11 cellular contexts compared by ENCODE assay signal in the genomic region with DNA sequence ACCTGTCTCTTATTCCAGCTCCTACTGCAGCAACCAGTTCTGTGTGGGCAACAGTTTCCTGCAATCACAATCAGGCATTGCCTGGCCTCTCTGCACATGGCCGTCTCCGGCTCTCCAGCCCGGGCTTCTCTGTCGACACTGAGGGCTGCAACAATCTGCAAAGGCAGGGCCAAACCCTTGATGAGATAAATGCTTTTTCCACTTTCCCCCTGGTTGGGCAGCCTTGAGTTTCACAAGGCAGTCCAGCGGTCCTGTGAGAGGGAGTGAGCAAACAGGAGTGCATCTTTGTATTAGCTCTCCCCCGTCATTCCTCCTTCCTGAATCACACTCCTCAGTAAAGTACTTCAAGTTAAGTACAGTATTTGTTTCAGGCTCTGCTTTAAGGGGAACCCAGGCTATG. TPM values are rescaled to one million over a fixed set of nuclear protein-coding genes. Genes with fewer than 3 reads are reported as not detected.
DNase-seq lines count a peak whose midpoint lies in the region; ATAC-seq, FAIRE-seq and TF ChIP-seq lines count a peak whose summit lies in the region.
"Had no signal": no experiment of that assay in that cellular context is flagged by ENCODE, and none has a peak within 500 bp of the region (broad histone marks: within the 10 kb centered on the region; RNA-seq: fewer than 3 reads in every experiment).

No MANE protein-coding gene starts in this region.

- ATAC-seq in HG03280 (IDR thresholded peaks at IDR 0.05; ENCODE audit: unreplicated experiment) (no peak), GM18861 (IDR thresholded peaks at IDR 0.05; ENCODE audit: unreplicated experiment) (no peak)

- FAIRE-seq in urothelium cell line (lab: Jason Lieb, UNC), result no peak

- H3K4me3 ChIP-seq in right atrium auricular region (no peak overlapping the region), left ventricle myocardium inferior (no peak overlapping the region), kidney epithelial cell (ENCODE audit: low read depth, low read length) (no peak overlapping the region), vagina (no peak overlapping the region)
- H3K4me3 ChIP-seq: BLaER1 had no signal

- intact Hi-C loops in left ventricle myocardium inferior (cut with micrococcal nuclease), result no loop called here
- intact Hi-C loops in vagina (cut with DNase I), result no loop called here

- H3K4me1 ChIP-seq in right atrium auricular region (no peaks in the 10 kb centered on the region), left ventricle myocardium inferior (no peaks in the 10 kb centered on the region), vagina (no peaks in the 10 kb centered on the region)
- H3K4me1 ChIP-seq: BLaER1 had no signal

- no peak for TF ChIP-seq CTCF in right atrium auricular region (IDR thresholded peaks at IDR 0.05)
- TF ChIP-seq CTCF in left ventricle myocardium inferior (IDR thresholded peaks at IDR 0.05; ENCODE audit: borderline replicate concordance), result no peak
- TF ChIP-seq CTCF in kidney epithelial cell (IDR thresholded peaks at IDR 0.05; ENCODE audit: insufficient read depth, low read length, poor library complexity, severe bottlenecking), result no peak
- no peak for TF ChIP-seq CTCF in vagina (IDR thresholded peaks at IDR 0.05)

- H3K27ac ChIP-seq in right atrium auricular region (no peak overlapping the region), left ventricle myocardium inferior (replicated peaks) (no peak overlapping the region), vagina (no peak overlapping the region)
- H3K27ac ChIP-seq: BLaER1 had no signal

- no peaks in the 10 kb centered on the region for H3K27me3 ChIP-seq in right atrium auricular region
- H3K27me3 ChIP-seq in left ventricle myocardium inferior (ENCODE audit: low read depth), result no peaks in the 10 kb centered on the region
- no peaks in the 10 kb centered on the region for H3K27me3 ChIP-seq in kidney epithelial cell (ENCODE audit: control insufficient read depth, insufficient read depth, low read length)
- no peaks in the 10 kb centered on the region for H3K27me3 ChIP-seq in vagina
- H3K27me3 ChIP-seq: BLaER1 had no signal

- H3K9me3 ChIP-seq in right atrium auricular region (no peaks in the 10 kb centered on the region), left ventricle myocardium inferior (replicated peaks) (no peaks in the 10 kb centered on the region), vagina (no peaks in the 10 kb centered on the region)
- H3K9me3 ChIP-seq: BLaER1 had no signal

- DNase-seq in right atrium auricular region (ENCODE audit: low spot score), result peak; percentile 59
- DNase-seq in left ventricle myocardium inferior, result no peak
- DNase-seq in amniotic epithelial cell (ENCODE audit: low read depth), result peak; percentile 100
- DNase-seq in kidney epithelial cell (ENCODE audit: low read depth), result peak; percentile 82
- DNase-seq in urothelium cell line (ENCODE audit: low spot score), result peak; percentile 33
- DNase-seq in vagina (ENCODE audit: extremely low spot score in 2 of 2), result no peak
- DNase-seq: KBM-7, NCI-H82 had no signal

- H3K36me3 ChIP-seq in right atrium auricular region (no peaks in the 10 kb centered on the region), left ventricle myocardium inferior (no peaks in the 10 kb centered on the region), kidney epithelial cell (ENCODE audit: control insufficient read depth, insufficient read depth, low read length) (no peaks in the 10 kb centered on the region), vagina (no peaks in the 10 kb centered on the region)
- H3K36me3 ChIP-seq: BLaER1 had no signal

- TF ChIP-seq POLR2A in vagina (IDR thresholded peaks at IDR 0.05), result no peak

RNA-seq across cellular contexts. Expression of a gene that starts 40.7 kb away (rescaled TPM):
- 10 to 100 TPM; 25.9 to 32.8 TPM for total RNA-seq in right atrium auricular region
- 51.0 TPM for total RNA-seq in left ventricle myocardium inferior
- 14.6 and 16.8 TPM in 2 replicates for total RNA-seq in kidney epithelial cell
- total RNA-seq in vagina, result 33.4 TPM

RNA-seq across cellular contexts. Expression of a gene that starts 46.9 kb away (rescaled TPM):
- total RNA-seq in right atrium auricular region (1 to 10 TPM; 4.1 to 6.6 TPM), left ventricle myocardium inferior (4.8 TPM), kidney epithelial cell (17.2 and 17.9 TPM in 2 replicates), vagina (29.7 TPM)

Comparison
In these comparisons a context has a peak if more than half of its experiments do, and no peak if none do; other contexts are left out.
1. DNase-seq: peak in right atrium auricular region (single experiment), amniotic epithelial cell (single experiment), kidney epithelial cell (single experiment) and urothelium cell line (single experiment); none in left ventricle myocardium inferior (single experiment) and vagina (0 of 2).